In the genomic region with DNA sequence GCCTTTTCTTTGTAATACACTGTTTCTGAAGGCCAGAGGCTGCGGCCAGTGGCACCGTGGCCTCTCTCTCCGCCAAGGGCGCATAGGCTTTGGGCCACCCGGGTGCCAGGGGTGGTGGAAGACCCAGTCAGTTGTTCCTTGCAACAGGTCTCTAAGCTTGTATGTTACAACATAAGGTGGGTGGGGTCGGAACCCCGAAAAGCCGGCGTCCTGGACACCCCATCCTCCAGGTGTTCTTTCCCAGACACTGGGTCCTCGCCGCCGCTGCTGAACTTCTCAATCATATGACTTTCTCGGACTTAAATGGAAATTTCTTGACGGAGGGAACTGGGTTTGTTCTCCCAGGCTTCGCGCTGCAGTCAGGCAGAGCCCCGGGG, we compare ENCODE assay signal across 8 cellular contexts. TPM values are rescaled to one million over a fixed set of nuclear protein-coding genes. Genes with fewer than 3 reads are reported as not detected.
DNase-seq lines count a peak whose midpoint lies in the region; ATAC-seq, FAIRE-seq and TF ChIP-seq lines count a peak whose summit lies in the region.

No MANE protein-coding gene starts in this region.

- H3K9me3 Mint-ChIP-seq in activated T-helper 1 cell treated with anti-CD3 and anti-CD28 coated beads, Interleukin-12 subunit alpha, Interleukin-12 subunit beta, Interleukin-2, Interleukin-4 antibody, amounts not matched to agents 30 ng/mL and 10 ng/mL and 1 ng/mL, durations not matched to agents 14 hours and 24 hours and 36 hours, result no peaks in the 10 kb centered on the region
- no peaks in the 10 kb centered on the region for H3K9me3 Mint-ChIP-seq in stimulated activated memory B cell treated with anti-CD40 and anti-IgM and Interleukin-4, amounts not matched to agents 10 μg/mL and 1 μg/mL and 100 μg/mL, for 72 hours

- intact Hi-C loops in activated T-helper 1 cell treated with anti-CD3 and anti-CD28 coated beads, Interleukin-12 subunit alpha, Interleukin-12 subunit beta, Interleukin-2, Interleukin-4 antibody, amounts not matched to agents 30 ng/mL and 10 ng/mL and 1 ng/mL, durations not matched to agents 14 hours and 24 hours and 36 hours (cut with micrococcal nuclease), result loop anchor here (1.0 to 10.0 kb wide), 14 partner anchors 28 to 1106 kb away; a partner anchor contains a TSS

- H3K36me3 Mint-ChIP-seq in activated T-helper 1 cell treated with anti-CD3 and anti-CD28 coated beads, Interleukin-12 subunit alpha, Interleukin-12 subunit beta, Interleukin-2, Interleukin-4 antibody, amounts not matched to agents 30 ng/mL and 10 ng/mL and 1 ng/mL, durations not matched to agents 14 hours and 24 hours and 36 hours (ENCODE audit: low read depth), result peaks cover 3% of the 10 kb centered on the region
- H3K36me3 Mint-ChIP-seq in stimulated activated memory B cell treated with anti-CD40 and anti-IgM and Interleukin-4, amounts not matched to agents 10 μg/mL and 1 μg/mL and 100 μg/mL, for 72 hours, result no peaks in the 10 kb centered on the region

- ATAC-seq in stimulated activated memory B cell treated with anti-CD40 and anti-IgM and Interleukin-4, amounts not matched to agents 10 μg/mL and 1 μg/mL and 100 μg/mL, for 72 hours, result no peak
- no peak for ATAC-seq in HG03457 (IDR thresholded peaks at IDR 0.05; ENCODE audit: unreplicated experiment)

- peaks cover 5% of the 10 kb centered on the region for H3K27me3 Mint-ChIP-seq in activated T-helper 1 cell treated with anti-CD3 and anti-CD28 coated beads, Interleukin-12 subunit alpha, Interleukin-12 subunit beta, Interleukin-2, Interleukin-4 antibody, amounts not matched to agents 30 ng/mL and 10 ng/mL and 1 ng/mL, durations not matched to agents 14 hours and 24 hours and 36 hours (ENCODE audit: insufficient read depth)
- no peaks in the 10 kb centered on the region for H3K27me3 Mint-ChIP-seq in stimulated activated memory B cell treated with anti-CD40 and anti-IgM and Interleukin-4, amounts not matched to agents 10 μg/mL and 1 μg/mL and 100 μg/mL, for 72 hours

- peak overlapping the region; percentile 52 for H3K4me3 ChIP-seq in H7 (ENCODE audit: insufficient read depth, low read depth, low read length)
- H3K4me3 ChIP-seq in iPS-18c (ENCODE audit: insufficient read depth, low read depth, low read length), result peak overlapping the region; percentile 66

- H3K4me1 Mint-ChIP-seq in activated T-helper 1 cell treated with anti-CD3 and anti-CD28 coated beads, Interleukin-12 subunit alpha, Interleukin-12 subunit beta, Interleukin-2, Interleukin-4 antibody, amounts not matched to agents 30 ng/mL and 10 ng/mL and 1 ng/mL, durations not matched to agents 14 hours and 24 hours and 36 hours (ENCODE audit: low read depth), result peaks cover 55% of the 10 kb centered on the region
- peaks cover 47% of the 10 kb centered on the region for H3K4me1 Mint-ChIP-seq in stimulated activated memory B cell treated with anti-CD40 and anti-IgM and Interleukin-4, amounts not matched to agents 10 μg/mL and 1 μg/mL and 100 μg/mL, for 72 hours

- peaks cover 54% of the 10 kb centered on the region for H3K27me3 ChIP-seq in H7 (ENCODE audit: control insufficient read depth, insufficient read depth, low read length)

- peak overlapping the region; percentile 89 for H3K4me3 Mint-ChIP-seq in activated T-helper 1 cell treated with anti-CD3 and anti-CD28 coated beads, Interleukin-12 subunit alpha, Interleukin-12 subunit beta, Interleukin-2, Interleukin-4 antibody, amounts not matched to agents 30 ng/mL and 10 ng/mL and 1 ng/mL, durations not matched to agents 14 hours and 24 hours and 36 hours
- peak overlapping the region; percentile 99 for H3K4me3 Mint-ChIP-seq in stimulated activated memory B cell treated with anti-CD40 and anti-IgM and Interleukin-4, amounts not matched to agents 10 μg/mL and 1 μg/mL and 100 μg/mL, for 72 hours

- no peaks in the 10 kb centered on the region for H3K36me3 ChIP-seq in H7 (replicated peaks; ENCODE audit: control insufficient read depth, insufficient read depth, low read length)

- H3K27ac Mint-ChIP-seq in activated T-helper 1 cell treated with anti-CD3 and anti-CD28 coated beads, Interleukin-12 subunit alpha, Interleukin-12 subunit beta, Interleukin-2, Interleukin-4 antibody, amounts not matched to agents 30 ng/mL and 10 ng/mL and 1 ng/mL, durations not matched to agents 14 hours and 24 hours and 36 hours, result peak overlapping the region; percentile 97
- H3K27ac Mint-ChIP-seq in stimulated activated memory B cell treated with anti-CD40 and anti-IgM and Interleukin-4, amounts not matched to agents 10 μg/mL and 1 μg/mL and 100 μg/mL, for 72 hours, result peak overlapping the region; percentile 97

- no peak for FAIRE-seq in GM12891 (lab: Jason Lieb, UNC)

- no peaks in the 10 kb centered on the region for H3K9me3 ChIP-seq in iPS-18c (ENCODE audit: control insufficient read depth, insufficient read depth, low read length)

- DNase-seq in H7 (peak; percentile 41), NCI-H1694 (lab: John Stamatoyannopoulos, UW) (no peak), SK-N-DZ (ENCODE audit: low spot score) (no peak), GM12891 (ENCODE audit: insufficient read length, low spot score) (no peak)
- no peak for DNase-seq in activated T-helper 1 cell treated with anti-CD3 and anti-CD28 coated beads, Interleukin-12 subunit alpha, Interleukin-12 subunit beta, Interleukin-2, Interleukin-4 antibody, amounts not matched to agents 30 ng/mL and 10 ng/mL and 1 ng/mL, durations not matched to agents 14 hours and 24 hours and 36 hours (ENCODE audit: low spot score)

- no peak for TF ChIP-seq POLR2A in GM12891 (IDR thresholded peaks at IDR 0.05; ENCODE audit: low read depth, low read length)

TF ChIP-seq in GM12891, 5 proteins besides CTCF, POLR2A, EP300 and RAD21:
- TF ChIP-seq TAF1 (IDR thresholded peaks at IDR 0.05; ENCODE audit: low read depth, low read length), result no peak
- no peak for TF ChIP-seq POU2F2 (IDR thresholded peaks at IDR 0.05; ENCODE audit: low read depth, low read length)
- no peak for TF ChIP-seq POLR2AphosphoS5 (IDR thresholded peaks at IDR 0.05; ENCODE audit: low read depth, low read length)
- TF ChIP-seq SPI1 (IDR thresholded peaks at IDR 0.05; ENCODE audit: low read depth, low read length), result no peak
- no peak for TF ChIP-seq PAX5 (IDR thresholded peaks at IDR 0.05; ENCODE audit: insufficient read depth, low read length, severe bottlenecking)
TF ChIP-seq in GM12891: peak in this region for 0.

RNA-seq across cellular contexts. Expression of a gene that starts 1.0 kb away (rescaled TPM):
- total RNA-seq in H7 (2014; rRNA removed; shearing (Covaris generic)), result 0.18 and 0.31 TPM in 2 replicates
- 11.2 and 12.6 TPM in 2 replicates for total RNA-seq in activated T-helper 1 cell treated with anti-CD3 and anti-CD28 coated beads, Interleukin-12 subunit alpha, Interleukin-12 subunit beta, Interleukin-2, Interleukin-4 antibody, amounts not matched to agents 30 ng/mL and 10 ng/mL and 1 ng/mL, durations not matched to agents 14 hours and 24 hours and 36 hours
- polyA plus RNA-seq in SK-N-DZ (2014; cell fraction: cytosol; rRNA removed), result 7.0 and 8.4 TPM in 2 replicates
- polyA plus RNA-seq in SK-N-DZ (2014; cell fraction: nucleus; rRNA removed), result 4.5 and 11.2 TPM in 2 replicates
- 0.50 TPM for polyA plus RNA-seq in GM12891 (2012; ENCODE audit: low read depth, missing spikeins)
